In the genomic region with DNA sequence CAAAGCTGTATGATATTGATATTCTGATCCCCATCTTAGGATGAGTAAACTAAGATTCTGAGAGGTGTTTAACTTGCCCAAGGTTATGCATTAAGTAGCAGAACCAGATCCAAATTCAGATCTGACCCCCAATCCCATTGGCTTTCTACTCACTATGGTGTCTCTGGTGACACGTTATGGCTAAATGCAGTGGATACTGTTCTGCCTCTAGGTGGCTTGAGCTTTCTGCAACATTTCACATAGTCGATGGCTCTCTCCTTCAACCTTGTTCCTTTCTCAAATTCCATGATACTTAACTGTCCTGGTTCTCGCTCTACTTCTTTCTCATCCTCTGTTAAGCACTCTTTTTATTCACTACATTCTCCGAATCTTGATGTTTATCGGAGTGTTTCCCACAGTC, we compare ENCODE assay signal across 10 cellular contexts. TPM values are rescaled to one million over a fixed set of nuclear protein-coding genes. Genes with fewer than 3 reads are reported as not detected.
DNase-seq lines count a peak whose midpoint lies in the region; ATAC-seq and TF ChIP-seq lines count a peak whose summit lies in the region.
"Had no signal": no experiment of that assay in that cellular context is flagged by ENCODE, and none has a peak within 500 bp of the region (broad histone marks: within the 10 kb centered on the region; RNA-seq: fewer than 3 reads in every experiment).

No MANE protein-coding gene starts in this region.

- no peaks in the 10 kb centered on the region for H3K27me3 ChIP-seq in WERI-Rb-1 (ENCODE audit: insufficient read depth, low read depth, severe bottlenecking)
- H3K27me3 ChIP-seq in CD8-positive, alpha-beta T cell (ENCODE audit: insufficient read depth, low read length): no peaks in the 10 kb centered on the region

- no peaks in the 10 kb centered on the region for H3K36me3 ChIP-seq in WERI-Rb-1
- no peaks in the 10 kb centered on the region for H3K36me3 ChIP-seq in CD8-positive, alpha-beta T cell (ENCODE audit: insufficient read depth, low read length)

- CTCF ChIA-PET in CD8-positive, alpha-beta T cell (lab: Charles Lee): interaction anchor here (0.7 to 1.0 kb wide), 2 partner anchors 17 to 376 kb away, joined by 3 to 4 read pairs; no protein-coding TSS in a partner anchor

- H3K9me3 ChIP-seq in WERI-Rb-1 (ENCODE audit: severe bottlenecking): no peaks in the 10 kb centered on the region
- no peaks in the 10 kb centered on the region for H3K9me3 ChIP-seq in CD8-positive, alpha-beta T cell (ENCODE audit: low read length)

- no peaks in the 10 kb centered on the region for H3K4me1 ChIP-seq in CD8-positive, alpha-beta T cell (ENCODE audit: insufficient read depth, low read length)

- DNase-seq in GM12865 (ENCODE audit: low read depth) (peak; percentile 21), WERI-Rb-1 (no peak), lung microvascular endothelial cell (ENCODE audit: low read depth in 2 of 2) (peak; percentile 7 to 30)
- no peak for DNase-seq in CD8-positive, alpha-beta T cell
- DNase-seq in activated T-cell treated with anti-CD3 and anti-CD28 coated beads, Interleukin-2, amount 50 U/mL, for 4 hours: no peak
- DNase-seq: activated naive CD8-positive, alpha-beta T cell treated with anti-CD3 and anti-CD28 coated beads, Interleukin-2, amount 50 U/mL, for 24 hours had no signal

- ATAC-seq in HG02798 (IDR thresholded peaks at IDR 0.05; ENCODE audit: poor library complexity, unreplicated experiment): peak; percentile 67
- ATAC-seq in CD8-positive, alpha-beta T cell: no peak
- ATAC-seq in HG03571 (IDR thresholded peaks at IDR 0.05; ENCODE audit: unreplicated experiment): no peak
- no peak for ATAC-seq in HG03108 (IDR thresholded peaks at IDR 0.05; ENCODE audit: unreplicated experiment)
- ATAC-seq in activated T-cell treated with anti-CD3 and anti-CD28 coated beads, Interleukin-2, amount 50 U/mL, for 4 hours: no peak
- ATAC-seq: activated naive CD8-positive, alpha-beta T cell treated with anti-CD3 and anti-CD28 coated beads, Interleukin-2, amount 50 U/mL, for 24 hours had no signal

- no peak overlapping the region for H3K27ac ChIP-seq in WERI-Rb-1
- no peak overlapping the region for H3K27ac ChIP-seq in CD8-positive, alpha-beta T cell (ENCODE audit: low read depth, low read length)

- no peak overlapping the region for H3K4me3 Mint-ChIP-seq in CD8-positive, alpha-beta T cell
- no peak overlapping the region for H3K4me3 Mint-ChIP-seq in activated T-cell treated with anti-CD3 and anti-CD28 coated beads, Interleukin-2, amount 50 U/mL, for 4 hours
- H3K4me3 Mint-ChIP-seq: activated naive CD8-positive, alpha-beta T cell treated with anti-CD3 and anti-CD28 coated beads, Interleukin-2, amount 50 U/mL, for 24 hours had no signal

- peaks cover 9% of the 10 kb centered on the region for H3K27me3 Mint-ChIP-seq in CD8-positive, alpha-beta T cell (ENCODE audit: low read depth)
- H3K27me3 Mint-ChIP-seq in activated T-cell treated with anti-CD3 and anti-CD28 coated beads, Interleukin-2, amount 50 U/mL, for 4 hours (ENCODE audit: low read depth): peaks cover 4% of the 10 kb centered on the region

- H3K4me3 ChIP-seq in GM12865 (ENCODE audit: low read depth, low read length): no peak overlapping the region
- H3K4me3 ChIP-seq in WERI-Rb-1 (ENCODE audit: low read depth, low read length): no peak overlapping the region
- no peak overlapping the region for H3K4me3 ChIP-seq in CD8-positive, alpha-beta T cell (ENCODE audit: low read depth, low read length)

- no peak overlapping the region for H3K27ac Mint-ChIP-seq in CD8-positive, alpha-beta T cell
- H3K27ac Mint-ChIP-seq: activated naive CD8-positive, alpha-beta T cell treated with anti-CD3 and anti-CD28 coated beads, Interleukin-2, amount 50 U/mL, for 24 hours had no signal

- intact Hi-C loops in CD8-positive, alpha-beta T cell (cut with DNase I, micrococcal nuclease): loop anchor here in 1 of 2 experiments (5.0 kb wide), 1 partner anchor 1241 kb away; no protein-coding TSS in a partner anchor

- peak; percentile 45 for TF ChIP-seq CTCF in GM12865 (IDR thresholded peaks at IDR 0.05; ENCODE audit: insufficient read depth, low read depth, low read length, missing control alignments)
- TF ChIP-seq CTCF in WERI-Rb-1 (IDR thresholded peaks at IDR 0.05; ENCODE audit: low read depth, low read length): peak; percentile 66
- TF ChIP-seq CTCF in CD8-positive, alpha-beta T cell (IDR thresholded peaks at IDR 0.05): no peak

- POLR2A ChIA-PET in CD8-positive, alpha-beta T cell (lab: Charles Lee): no interaction called here

- no peaks in the 10 kb centered on the region for H3K9me3 Mint-ChIP-seq in CD8-positive, alpha-beta T cell
- H3K9me3 Mint-ChIP-seq in activated T-cell treated with anti-CD3 and anti-CD28 coated beads, Interleukin-2, amount 50 U/mL, for 4 hours: no peaks in the 10 kb centered on the region
- H3K9me3 Mint-ChIP-seq: activated naive CD8-positive, alpha-beta T cell treated with anti-CD3 and anti-CD28 coated beads, Interleukin-2, amount 50 U/mL, for 24 hours had no signal

- H3K4me1 Mint-ChIP-seq in CD8-positive, alpha-beta T cell (ENCODE audit: low read depth): no peaks in the 10 kb centered on the region
- no peaks in the 10 kb centered on the region for H3K4me1 Mint-ChIP-seq in activated T-cell treated with anti-CD3 and anti-CD28 coated beads, Interleukin-2, amount 50 U/mL, for 4 hours (ENCODE audit: low read depth)
- H3K4me1 Mint-ChIP-seq: activated naive CD8-positive, alpha-beta T cell treated with anti-CD3 and anti-CD28 coated beads, Interleukin-2, amount 50 U/mL, for 24 hours had no signal

- no peaks in the 10 kb centered on the region for H3K36me3 Mint-ChIP-seq in CD8-positive, alpha-beta T cell
- H3K36me3 Mint-ChIP-seq in activated T-cell treated with anti-CD3 and anti-CD28 coated beads, Interleukin-2, amount 50 U/mL, for 4 hours (ENCODE audit: insufficient read depth): no peaks in the 10 kb centered on the region

RNA-seq across cellular contexts. Expression of a gene that starts 9.4 kb away (rescaled TPM):
- not detected in 2 replicates for total RNA-seq in lung microvascular endothelial cell
- not detected for total RNA-seq in CD8-positive, alpha-beta T cell
- not detected for total RNA-seq in activated T-cell treated with anti-CD3 and anti-CD28 coated beads, Interleukin-2, amount 50 U/mL, for 4 hours
- total RNA-seq: skeletal muscle tissue had no signal

RNA-seq across cellular contexts. Expression of a gene that starts 22.0 kb away (rescaled TPM):
- total RNA-seq in lung microvascular endothelial cell: 2.8 and 6.3 TPM in 2 replicates
- 1 to 10 TPM; 4.7 to 5.2 TPM for total RNA-seq in CD8-positive, alpha-beta T cell
- total RNA-seq in activated T-cell treated with anti-CD3 and anti-CD28 coated beads, Interleukin-2, amount 50 U/mL, for 4 hours: 1 to 10 TPM; 7.6 to 8.2 (median 7.9) TPM

RNA-seq across cellular contexts. Expression of a gene that starts 27.9 kb away (rescaled TPM):
- 6.8 and 10.1 TPM in 2 replicates for total RNA-seq in lung microvascular endothelial cell
- 10 to 100 TPM; 45.6 to 50.9 TPM for total RNA-seq in CD8-positive, alpha-beta T cell
- 10 to 100 TPM; 14.7 to 18.8 (median 17.2) TPM for total RNA-seq in activated T-cell treated with anti-CD3 and anti-CD28 coated beads, Interleukin-2, amount 50 U/mL, for 4 hours

RNA-seq across cellular contexts. Expression of a gene that starts 28.0 kb away (rescaled TPM):
- 10.1 and 10.2 TPM in 2 replicates for total RNA-seq in lung microvascular endothelial cell
- total RNA-seq in CD8-positive, alpha-beta T cell: 10 to 100 TPM; 12.3 to 14.7 TPM
- total RNA-seq in activated T-cell treated with anti-CD3 and anti-CD28 coated beads, Interleukin-2, amount 50 U/mL, for 4 hours: 10 to 100 TPM; 28.6 to 34.3 (median 30.9) TPM

RNA-seq across cellular contexts. Expression of a gene that starts 45.5 kb away (rescaled TPM):
- total RNA-seq in lung microvascular endothelial cell: 0.65 and 0.79 TPM in 2 replicates
- 1 to 10 TPM in 1 of 2 experiments, under 1 TPM in 1; 0.89 to 1.0 TPM for total RNA-seq in CD8-positive, alpha-beta T cell
- total RNA-seq in activated T-cell treated with anti-CD3 and anti-CD28 coated beads, Interleukin-2, amount 50 U/mL, for 4 hours: under 1 TPM; 0.32 to 0.54 (median 0.33) TPM

Comparison
In these comparisons a context has a peak if more than half of its experiments do, and no peak if none do; other contexts are left out.
1. DNase-seq: peak in GM12865 (single experiment) and lung microvascular endothelial cell (2 of 2); none in WERI-Rb-1 (single experiment), CD8-positive, alpha-beta T cell (0 of 7) and activated T-cell treated with anti-CD3 and anti-CD28 coated beads, Interleukin-2, amount 50 U/mL, for 4 hours (single experiment).